14 cellular contexts compared by ENCODE assay signal in genomic region chr15:90550919-90551318, GRCh38. TPM values are rescaled to one million over a fixed set of nuclear protein-coding genes. Genes with fewer than 3 reads are reported as not detected.
A peak's percentile ranks its signal among the peaks of the same experiment; 100 is the strongest.
DNase-seq lines count a peak whose midpoint lies in the region; ATAC-seq, FAIRE-seq and TF ChIP-seq lines count a peak whose summit lies in the region.
"Had no signal": no experiment of that assay in that cellular context is flagged by ENCODE, and none has a peak within 500 bp of the region (broad histone marks: within the 10 kb centered on the region; RNA-seq: fewer than 3 reads in every experiment).

No MANE protein-coding gene starts in this region.

- H3K4me2 ChIP-seq in OCI-LY3 (ENCODE audit: low read length): peak overlapping the region; percentile 44

- no peaks in the 10 kb centered on the region for H3K36me3 ChIP-seq in OCI-LY3 (replicated peaks; ENCODE audit: low read depth, low read length)
- H3K36me3 ChIP-seq: Peyer's patch had no signal

- H3K27ac ChIP-seq in OCI-LY3 (ENCODE audit: low read length): no peak overlapping the region

- peaks cover 25% of the 10 kb centered on the region for H3K4me1 ChIP-seq in OCI-LY3 (ENCODE audit: low read length)
- H3K4me1 ChIP-seq: Peyer's patch had no signal

- no peaks in the 10 kb centered on the region for H3K79me2 ChIP-seq in OCI-LY3 (ENCODE audit: low read length)

- DNase-seq in GM12891 (ENCODE audit: insufficient read length, low spot score) (no peak), memory B cell (ENCODE audit: low spot score in 2 of 2) (peak in 1 of 2 donors; percentile 36), inferior parietal cortex (ENCODE audit: extremely low spot score) (no peak), Ammon's horn (ENCODE audit: low spot score) (no peak), SHP77 treated with DMSO at 0.1 percent for 48 hours (lab: John Stamatoyannopoulos, UW) (no peak)
- DNase-seq in stimulated activated effector memory CD8-positive, alpha-beta T cell treated with anti-CD3 and anti-CD28 coated beads, Interleukin-12 subunit alpha, Interleukin-12 subunit beta, amount 100 ng/mL, for 72 hours (ENCODE audit: low spot score in 2 of 2): no peak
- DNase-seq: activated CD4-positive, alpha-beta T cell treated with anti-CD3 and anti-CD28 coated beads, Interleukin-2, amount 10 ng/mL, durations not matched to agents 24 days and 14 days; effector CD4-positive, alpha-beta T cell; NCI-H187; nephron progenitor cell; Peyer's patch had no signal

- FAIRE-seq in GM12891 (lab: Jason Lieb, UNC): peak; percentile 87

- TF ChIP-seq CTCF in OCI-LY3 (IDR thresholded peaks at IDR 0.05; ENCODE audit: low read depth, low read length): no peak

- no peaks in the 10 kb centered on the region for H3K9me3 Mint-ChIP-seq in memory B cell
- no peaks in the 10 kb centered on the region for H3K9me3 Mint-ChIP-seq in stimulated activated effector memory CD8-positive, alpha-beta T cell treated with anti-CD3 and anti-CD28 coated beads, Interleukin-12 subunit alpha, Interleukin-12 subunit beta, amount 100 ng/mL, for 72 hours
- H3K9me3 Mint-ChIP-seq: activated CD4-positive, alpha-beta T cell treated with anti-CD3 and anti-CD28 coated beads, Interleukin-2, amount 10 ng/mL, durations not matched to agents 24 days and 14 days; activated naive CD4-positive, alpha-beta T cell treated with anti-CD3 and anti-CD28 coated beads, Interleukin-2, amount 50 U/mL, for 72 hours; nephron progenitor cell had no signal

- 0 out of 2 replicates have a peak, but pooled peaks cover 4% of the 10 kb centered on the region for H4K20me1 ChIP-seq in OCI-LY3 (ENCODE audit: insufficient read depth, low read length)

- TF ChIP-seq POLR2A in GM12891 (IDR thresholded peaks at IDR 0.05; ENCODE audit: low read depth, low read length): no peak

- H3K4me3 Mint-ChIP-seq in memory B cell: peak overlapping the region; percentile 64
- H3K4me3 Mint-ChIP-seq in stimulated activated effector memory CD8-positive, alpha-beta T cell treated with anti-CD3 and anti-CD28 coated beads, Interleukin-12 subunit alpha, Interleukin-12 subunit beta, amount 100 ng/mL, for 72 hours: no peak overlapping the region
- H3K4me3 Mint-ChIP-seq: activated CD4-positive, alpha-beta T cell treated with anti-CD3 and anti-CD28 coated beads, Interleukin-2, amount 10 ng/mL, durations not matched to agents 24 days and 14 days; nephron progenitor cell had no signal

- no peaks in the 10 kb centered on the region for H3K27me3 Mint-ChIP-seq in memory B cell
- H3K27me3 Mint-ChIP-seq: activated CD4-positive, alpha-beta T cell treated with anti-CD3 and anti-CD28 coated beads, Interleukin-2, amount 10 ng/mL, durations not matched to agents 24 days and 14 days had no signal

- H3K4me1 Mint-ChIP-seq in memory B cell: peaks cover 26% of the 10 kb centered on the region
- H3K4me1 Mint-ChIP-seq in stimulated activated effector memory CD8-positive, alpha-beta T cell treated with anti-CD3 and anti-CD28 coated beads, Interleukin-12 subunit alpha, Interleukin-12 subunit beta, amount 100 ng/mL, for 72 hours: peaks cover 13% of the 10 kb centered on the region
- H3K4me1 Mint-ChIP-seq: nephron progenitor cell had no signal

- H3K27me3 ChIP-seq in OCI-LY3 (ENCODE audit: low read depth, low read length): no peaks in the 10 kb centered on the region
- H3K27me3 ChIP-seq: Peyer's patch had no signal

- no peak overlapping the region for H2AFZ ChIP-seq in OCI-LY3 (ENCODE audit: low read depth, low read length)

- ATAC-seq in HG02610 (IDR thresholded peaks at IDR 0.05; ENCODE audit: unreplicated experiment) (peak; percentile 54), memory B cell (ENCODE audit: low read depth) (peak; percentile 92)
- no peak for ATAC-seq in stimulated activated effector memory CD8-positive, alpha-beta T cell treated with anti-CD3 and anti-CD28 coated beads, Interleukin-12 subunit alpha, Interleukin-12 subunit beta, amount 100 ng/mL, for 72 hours
- ATAC-seq: activated naive CD4-positive, alpha-beta T cell treated with anti-CD3 and anti-CD28 coated beads, Interleukin-2, amount 50 U/mL, for 72 hours had no signal

- H3K27ac Mint-ChIP-seq in memory B cell: peak overlapping the region; percentile 80
- H3K27ac Mint-ChIP-seq in stimulated activated effector memory CD8-positive, alpha-beta T cell treated with anti-CD3 and anti-CD28 coated beads, Interleukin-12 subunit alpha, Interleukin-12 subunit beta, amount 100 ng/mL, for 72 hours: no peak overlapping the region
- H3K27ac Mint-ChIP-seq: activated CD4-positive, alpha-beta T cell treated with anti-CD3 and anti-CD28 coated beads, Interleukin-2, amount 10 ng/mL, durations not matched to agents 24 days and 14 days; activated naive CD4-positive, alpha-beta T cell treated with anti-CD3 and anti-CD28 coated beads, Interleukin-2, amount 50 U/mL, for 72 hours; nephron progenitor cell had no signal

- H3K9ac ChIP-seq in OCI-LY3 (ENCODE audit: low read length): no peak overlapping the region

- H3K4me3 ChIP-seq in OCI-LY3 (ENCODE audit: low read length): no peak overlapping the region
- H3K4me3 ChIP-seq: Peyer's patch had no signal

- H3K36me3 Mint-ChIP-seq in memory B cell: peaks cover 2% of the 10 kb centered on the region
- H3K36me3 Mint-ChIP-seq in stimulated activated effector memory CD8-positive, alpha-beta T cell treated with anti-CD3 and anti-CD28 coated beads, Interleukin-12 subunit alpha, Interleukin-12 subunit beta, amount 100 ng/mL, for 72 hours: peaks cover 18% of the 10 kb centered on the region

- no peaks in the 10 kb centered on the region for H3K9me3 ChIP-seq in OCI-LY3 (ENCODE audit: insufficient read depth, low read length)
- H3K9me3 ChIP-seq: Peyer's patch had no signal

TF ChIP-seq in GM12891, 5 proteins besides CTCF, POLR2A, EP300 and RAD21:
- no peak for TF ChIP-seq POLR2AphosphoS5 (IDR thresholded peaks at IDR 0.05; ENCODE audit: low read depth, low read length)
- TF ChIP-seq SPI1 (IDR thresholded peaks at IDR 0.05; ENCODE audit: low read depth, low read length): peak; percentile 40; the same call in 1 of the 2 replicates
- TF ChIP-seq POU2F2 (IDR thresholded peaks at IDR 0.05; ENCODE audit: low read depth, low read length): no peak
- TF ChIP-seq PAX5 (IDR thresholded peaks at IDR 0.05; ENCODE audit: insufficient read depth, low read length, severe bottlenecking): no peak
TF ChIP-seq in GM12891: peak in this region for 1.

RNA-seq across cellular contexts. Expression of gene CRTC3, which starts 21.2 kb away (rescaled TPM):
- polyA plus RNA-seq in GM12891 (2012; ENCODE audit: low read depth, missing spikeins): 14.7 TPM
